ENCODE assay signal across 1 cellular context in the genomic region with DNA sequence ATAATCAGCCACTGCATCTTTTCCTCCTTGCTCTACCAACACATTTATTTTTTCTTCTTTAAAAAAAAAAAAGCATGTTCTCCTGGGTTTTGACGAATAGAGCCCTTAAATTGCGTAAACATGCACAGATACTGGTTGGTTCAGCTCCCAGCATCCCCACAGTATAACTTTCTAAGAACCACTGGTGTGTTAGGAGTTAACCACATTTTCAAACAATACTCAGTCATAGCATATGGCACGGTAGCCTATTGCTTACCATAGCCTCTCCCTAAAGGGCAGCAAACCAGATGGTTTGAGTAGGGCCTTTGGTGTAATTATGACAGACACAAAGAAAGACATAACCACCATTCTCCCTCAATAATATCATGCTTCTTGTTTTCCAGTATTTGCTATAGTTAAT.
TF ChIP-seq lines count a peak whose summit lies in the region.

No MANE protein-coding gene starts in this region.

TF ChIP-seq in K562, 482 proteins besides CTCF, POLR2A, EP300 and RAD21 (continued from another document and continues in another):
- TF ChIP-seq, protein P1, sequence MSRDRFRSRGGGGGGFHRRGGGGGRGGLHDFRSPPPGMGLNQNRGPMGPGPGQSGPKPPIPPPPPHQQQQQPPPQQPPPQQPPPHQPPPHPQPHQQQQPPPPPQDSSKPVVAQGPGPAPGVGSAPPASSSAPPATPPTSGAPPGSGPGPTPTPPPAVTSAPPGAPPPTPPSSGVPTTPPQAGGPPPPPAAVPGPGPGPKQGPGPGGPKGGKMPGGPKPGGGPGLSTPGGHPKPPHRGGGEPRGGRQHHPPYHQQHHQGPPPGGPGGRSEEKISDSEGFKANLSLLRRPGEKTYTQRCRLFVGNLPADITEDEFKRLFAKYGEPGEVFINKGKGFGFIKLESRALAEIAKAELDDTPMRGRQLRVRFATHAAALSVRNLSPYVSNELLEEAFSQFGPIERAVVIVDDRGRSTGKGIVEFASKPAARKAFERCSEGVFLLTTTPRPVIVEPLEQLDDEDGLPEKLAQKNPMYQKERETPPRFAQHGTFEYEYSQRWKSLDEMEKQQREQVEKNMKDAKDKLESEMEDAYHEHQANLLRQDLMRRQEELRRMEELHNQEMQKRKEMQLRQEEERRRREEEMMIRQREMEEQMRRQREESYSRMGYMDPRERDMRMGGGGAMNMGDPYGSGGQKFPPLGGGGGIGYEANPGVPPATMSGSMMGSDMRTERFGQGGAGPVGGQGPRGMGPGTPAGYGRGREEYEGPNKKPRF (IDR thresholded peaks at IDR 0.05; ENCODE audit: low read depth, low read length): no peak
- TF ChIP-seq, protein P2, sequence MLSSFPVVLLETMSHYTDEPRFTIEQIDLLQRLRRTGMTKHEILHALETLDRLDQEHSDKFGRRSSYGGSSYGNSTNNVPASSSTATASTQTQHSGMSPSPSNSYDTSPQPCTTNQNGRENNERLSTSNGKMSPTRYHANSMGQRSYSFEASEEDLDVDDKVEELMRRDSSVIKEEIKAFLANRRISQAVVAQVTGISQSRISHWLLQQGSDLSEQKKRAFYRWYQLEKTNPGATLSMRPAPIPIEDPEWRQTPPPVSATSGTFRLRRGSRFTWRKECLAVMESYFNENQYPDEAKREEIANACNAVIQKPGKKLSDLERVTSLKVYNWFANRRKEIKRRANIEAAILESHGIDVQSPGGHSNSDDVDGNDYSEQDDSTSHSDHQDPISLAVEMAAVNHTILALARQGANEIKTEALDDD (IDR thresholded peaks at IDR 0.05): peak; percentile 44
- TF ChIP-seq SIX5 (IDR thresholded peaks at IDR 0.05; ENCODE audit: borderline replicate concordance in 1 of 2, insufficient read depth in 1 of 2, low read depth in 1 of 2, low read length in 2 of 2): no peak
- no peak for TF ChIP-seq CAMTA2 (CRISPR knock-in tag; conservative IDR thresholded peaks at IDR 0.05)
- TF ChIP-seq, protein P3, sequence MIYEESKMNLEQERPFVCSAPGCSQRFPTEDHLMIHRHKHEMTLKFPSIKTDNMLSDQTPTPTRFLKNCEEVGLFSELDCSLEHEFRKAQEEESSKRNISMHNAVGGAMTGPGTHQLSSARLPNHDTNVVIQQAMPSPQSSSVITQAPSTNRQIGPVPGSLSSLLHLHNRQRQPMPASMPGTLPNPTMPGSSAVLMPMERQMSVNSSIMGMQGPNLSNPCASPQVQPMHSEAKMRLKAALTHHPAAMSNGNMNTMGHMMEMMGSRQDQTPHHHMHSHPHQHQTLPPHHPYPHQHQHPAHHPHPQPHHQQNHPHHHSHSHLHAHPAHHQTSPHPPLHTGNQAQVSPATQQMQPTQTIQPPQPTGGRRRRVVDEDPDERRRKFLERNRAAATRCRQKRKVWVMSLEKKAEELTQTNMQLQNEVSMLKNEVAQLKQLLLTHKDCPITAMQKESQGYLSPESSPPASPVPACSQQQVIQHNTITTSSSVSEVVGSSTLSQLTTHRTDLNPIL (CRISPR knock-in tag; IDR thresholded peaks at IDR 0.05): no peak
- no peak for TF ChIP-seq NR2C2 (CRISPR knock-in tag; IDR thresholded peaks at IDR 0.05)
- TF ChIP-seq NR2C2 (tag; IDR thresholded peaks at IDR 0.05): no peak
- TF ChIP-seq ARID2 (IDR thresholded peaks at IDR 0.05): no peak
- TF ChIP-seq, protein P4, sequence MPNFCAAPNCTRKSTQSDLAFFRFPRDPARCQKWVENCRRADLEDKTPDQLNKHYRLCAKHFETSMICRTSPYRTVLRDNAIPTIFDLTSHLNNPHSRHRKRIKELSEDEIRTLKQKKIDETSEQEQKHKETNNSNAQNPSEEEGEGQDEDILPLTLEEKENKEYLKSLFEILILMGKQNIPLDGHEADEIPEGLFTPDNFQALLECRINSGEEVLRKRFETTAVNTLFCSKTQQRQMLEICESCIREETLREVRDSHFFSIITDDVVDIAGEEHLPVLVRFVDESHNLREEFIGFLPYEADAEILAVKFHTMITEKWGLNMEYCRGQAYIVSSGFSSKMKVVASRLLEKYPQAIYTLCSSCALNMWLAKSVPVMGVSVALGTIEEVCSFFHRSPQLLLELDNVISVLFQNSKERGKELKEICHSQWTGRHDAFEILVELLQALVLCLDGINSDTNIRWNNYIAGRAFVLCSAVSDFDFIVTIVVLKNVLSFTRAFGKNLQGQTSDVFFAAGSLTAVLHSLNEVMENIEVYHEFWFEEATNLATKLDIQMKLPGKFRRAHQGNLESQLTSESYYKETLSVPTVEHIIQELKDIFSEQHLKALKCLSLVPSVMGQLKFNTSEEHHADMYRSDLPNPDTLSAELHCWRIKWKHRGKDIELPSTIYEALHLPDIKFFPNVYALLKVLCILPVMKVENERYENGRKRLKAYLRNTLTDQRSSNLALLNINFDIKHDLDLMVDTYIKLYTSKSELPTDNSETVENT (CRISPR knock-in tag; IDR thresholded peaks at IDR 0.05): no peak
- no peak for TF ChIP-seq ZNF584 (CRISPR knock-in tag; IDR thresholded peaks at IDR 0.05; ENCODE audit: low read depth)
- TF ChIP-seq HBP1 (CRISPR knock-in tag; IDR thresholded peaks at IDR 0.05): no peak
- TF ChIP-seq, protein P5, sequence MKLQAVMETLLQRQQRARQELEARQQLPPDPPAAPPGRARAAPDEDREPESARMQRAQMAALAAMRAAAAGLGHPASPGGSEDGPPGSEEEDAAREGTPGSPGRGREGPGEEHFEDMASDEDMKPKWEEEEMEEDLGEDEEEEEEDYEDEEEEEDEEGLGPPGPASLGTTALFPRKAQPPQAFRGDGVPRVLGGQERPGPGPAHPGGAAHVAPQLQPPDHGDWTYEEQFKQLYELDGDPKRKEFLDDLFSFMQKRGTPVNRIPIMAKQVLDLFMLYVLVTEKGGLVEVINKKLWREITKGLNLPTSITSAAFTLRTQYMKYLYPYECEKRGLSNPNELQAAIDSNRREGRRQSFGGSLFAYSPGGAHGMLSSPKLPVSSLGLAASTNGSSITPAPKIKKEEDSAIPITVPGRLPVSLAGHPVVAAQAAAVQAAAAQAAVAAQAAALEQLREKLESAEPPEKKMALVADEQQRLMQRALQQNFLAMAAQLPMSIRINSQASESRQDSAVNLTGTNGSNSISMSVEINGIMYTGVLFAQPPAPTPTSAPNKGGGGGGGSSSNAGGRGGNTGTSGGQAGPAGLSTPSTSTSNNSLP (IDR thresholded peaks at IDR 0.05; ENCODE audit: borderline replicate concordance, low read depth, low read length): 0 out of 2 replicates have a peak, but pooled peaks have one; percentile 8
- TF ChIP-seq DACH1 (IDR thresholded peaks at IDR 0.05; ENCODE audit: partially characterized antibody): no peak
- TF ChIP-seq FOXO4 (CRISPR knock-in tag; IDR thresholded peaks at IDR 0.05): no peak
- peak; percentile 10; the same call in 1 of the 2 replicates for TF ChIP-seq SMARCE1 (IDR thresholded peaks at IDR 0.05)
- TF ChIP-seq PCBP2 (IDR thresholded peaks at IDR 0.05; ENCODE audit: low read depth, low read length, poor library complexity, severe bottlenecking): no peak
- TF ChIP-seq SLC30A9 (CRISPR knock-in tag; IDR thresholded peaks at IDR 0.05): no peak
- no peak for TF ChIP-seq HSF4 (CRISPR knock-in tag; IDR thresholded peaks at IDR 0.05; ENCODE audit: borderline replicate concordance)
- no peak for TF ChIP-seq NR2C1 (IDR thresholded peaks at IDR 0.05)
- no peak for TF ChIP-seq NR2C1 (tag; IDR thresholded peaks at IDR 0.05)
- TF ChIP-seq, protein P6, sequence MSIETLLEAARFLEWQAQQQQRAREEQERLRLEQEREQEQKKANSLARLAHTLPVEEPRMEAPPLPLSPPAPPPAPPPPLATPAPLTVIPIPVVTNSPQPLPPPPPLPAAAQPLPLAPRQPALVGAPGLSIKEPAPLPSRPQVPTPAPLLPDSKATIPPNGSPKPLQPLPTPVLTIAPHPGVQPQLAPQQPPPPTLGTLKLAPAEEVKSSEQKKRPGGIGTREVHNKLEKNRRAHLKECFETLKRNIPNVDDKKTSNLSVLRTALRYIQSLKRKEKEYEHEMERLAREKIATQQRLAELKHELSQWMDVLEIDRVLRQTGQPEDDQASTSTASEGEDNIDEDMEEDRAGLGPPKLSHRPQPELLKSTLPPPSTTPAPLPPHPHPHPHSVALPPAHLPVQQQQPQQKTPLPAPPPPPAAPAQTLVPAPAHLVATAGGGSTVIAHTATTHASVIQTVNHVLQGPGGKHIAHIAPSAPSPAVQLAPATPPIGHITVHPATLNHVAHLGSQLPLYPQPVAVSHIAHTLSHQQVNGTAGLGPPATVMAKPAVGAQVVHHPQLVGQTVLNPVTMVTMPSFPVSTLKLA (conservative IDR thresholded peaks at IDR 0.05): peak; percentile 7 to 34; a peak in 1 of 4 replicates
- 0 out of 4 replicates have a peak, but pooled peaks of 1 of the 2 experiments have one; percentile 14 for TF ChIP-seq MAZ (CRISPR knock-in tag; conservative IDR thresholded peaks at IDR 0.05 in 1 of 2, IDR thresholded peaks at IDR 0.05 in 1 of 2)
- no peak for TF ChIP-seq IFI16 (CRISPR knock-in tag; IDR thresholded peaks at IDR 0.05)
- TF ChIP-seq SMARCB1 (IDR thresholded peaks at IDR 0.05; ENCODE audit: insufficient read length, low read depth): peak; percentile 40
- no peak for TF ChIP-seq SRF (CRISPR knock-in tag; IDR thresholded peaks at IDR 0.05)
- TF ChIP-seq MYNN (IDR thresholded peaks at IDR 0.05): no peak
- TF ChIP-seq MYNN (CRISPR knock-in tag; IDR thresholded peaks at IDR 0.05): no peak
- TF ChIP-seq ZNF224 (CRISPR knock-in tag; IDR thresholded peaks at IDR 0.05): no peak
- no peak for TF ChIP-seq PTBP1 (IDR thresholded peaks at IDR 0.05; ENCODE audit: low read depth, low read length)
- TF ChIP-seq, protein P7, sequence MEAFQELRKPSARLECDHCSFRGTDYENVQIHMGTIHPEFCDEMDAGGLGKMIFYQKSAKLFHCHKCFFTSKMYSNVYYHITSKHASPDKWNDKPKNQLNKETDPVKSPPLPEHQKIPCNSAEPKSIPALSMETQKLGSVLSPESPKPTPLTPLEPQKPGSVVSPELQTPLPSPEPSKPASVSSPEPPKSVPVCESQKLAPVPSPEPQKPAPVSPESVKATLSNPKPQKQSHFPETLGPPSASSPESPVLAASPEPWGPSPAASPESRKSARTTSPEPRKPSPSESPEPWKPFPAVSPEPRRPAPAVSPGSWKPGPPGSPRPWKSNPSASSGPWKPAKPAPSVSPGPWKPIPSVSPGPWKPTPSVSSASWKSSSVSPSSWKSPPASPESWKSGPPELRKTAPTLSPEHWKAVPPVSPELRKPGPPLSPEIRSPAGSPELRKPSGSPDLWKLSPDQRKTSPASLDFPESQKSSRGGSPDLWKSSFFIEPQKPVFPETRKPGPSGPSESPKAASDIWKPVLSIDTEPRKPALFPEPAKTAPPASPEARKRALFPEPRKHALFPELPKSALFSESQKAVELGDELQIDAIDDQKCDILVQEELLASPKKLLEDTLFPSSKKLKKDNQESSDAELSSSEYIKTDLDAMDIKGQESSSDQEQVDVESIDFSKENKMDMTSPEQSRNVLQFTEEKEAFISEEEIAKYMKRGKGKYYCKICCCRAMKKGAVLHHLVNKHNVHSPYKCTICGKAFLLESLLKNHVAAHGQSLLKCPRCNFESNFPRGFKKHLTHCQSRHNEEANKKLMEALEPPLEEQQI (IDR thresholded peaks at IDR 0.05): no peak
- TF ChIP-seq, protein P8, sequence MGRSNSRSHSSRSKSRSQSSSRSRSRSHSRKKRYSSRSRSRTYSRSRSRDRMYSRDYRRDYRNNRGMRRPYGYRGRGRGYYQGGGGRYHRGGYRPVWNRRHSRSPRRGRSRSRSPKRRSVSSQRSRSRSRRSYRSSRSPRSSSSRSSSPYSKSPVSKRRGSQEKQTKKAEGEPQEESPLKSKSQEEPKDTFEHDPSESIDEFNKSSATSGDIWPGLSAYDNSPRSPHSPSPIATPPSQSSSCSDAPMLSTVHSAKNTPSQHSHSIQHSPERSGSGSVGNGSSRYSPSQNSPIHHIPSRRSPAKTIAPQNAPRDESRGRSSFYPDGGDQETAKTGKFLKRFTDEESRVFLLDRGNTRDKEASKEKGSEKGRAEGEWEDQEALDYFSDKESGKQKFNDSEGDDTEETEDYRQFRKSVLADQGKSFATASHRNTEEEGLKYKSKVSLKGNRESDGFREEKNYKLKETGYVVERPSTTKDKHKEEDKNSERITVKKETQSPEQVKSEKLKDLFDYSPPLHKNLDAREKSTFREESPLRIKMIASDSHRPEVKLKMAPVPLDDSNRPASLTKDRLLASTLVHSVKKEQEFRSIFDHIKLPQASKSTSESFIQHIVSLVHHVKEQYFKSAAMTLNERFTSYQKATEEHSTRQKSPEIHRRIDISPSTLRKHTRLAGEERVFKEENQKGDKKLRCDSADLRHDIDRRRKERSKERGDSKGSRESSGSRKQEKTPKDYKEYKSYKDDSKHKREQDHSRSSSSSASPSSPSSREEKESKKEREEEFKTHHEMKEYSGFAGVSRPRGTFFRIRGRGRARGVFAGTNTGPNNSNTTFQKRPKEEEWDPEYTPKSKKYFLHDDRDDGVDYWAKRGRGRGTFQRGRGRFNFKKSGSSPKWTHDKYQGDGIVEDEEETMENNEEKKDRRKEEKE (IDR thresholded peaks at IDR 0.05; ENCODE audit: borderline replicate concordance in 1 of 2, control insufficient read depth in 1 of 2, low read depth in 2 of 2, low read length in 1 of 2): no peak
- TF ChIP-seq CEBPB (tag; IDR thresholded peaks at IDR 0.05): peak; percentile 78
- 0 out of 2 replicates have a peak, but pooled peaks have one; percentile 11 for TF ChIP-seq SMARCA5 (IDR thresholded peaks at IDR 0.05)
- TF ChIP-seq NFXL1 (CRISPR knock-in tag; IDR thresholded peaks at IDR 0.05): no peak
- TF ChIP-seq PYGO2 (tag; IDR thresholded peaks at IDR 0.05): no peak
- TF ChIP-seq, protein P9, sequence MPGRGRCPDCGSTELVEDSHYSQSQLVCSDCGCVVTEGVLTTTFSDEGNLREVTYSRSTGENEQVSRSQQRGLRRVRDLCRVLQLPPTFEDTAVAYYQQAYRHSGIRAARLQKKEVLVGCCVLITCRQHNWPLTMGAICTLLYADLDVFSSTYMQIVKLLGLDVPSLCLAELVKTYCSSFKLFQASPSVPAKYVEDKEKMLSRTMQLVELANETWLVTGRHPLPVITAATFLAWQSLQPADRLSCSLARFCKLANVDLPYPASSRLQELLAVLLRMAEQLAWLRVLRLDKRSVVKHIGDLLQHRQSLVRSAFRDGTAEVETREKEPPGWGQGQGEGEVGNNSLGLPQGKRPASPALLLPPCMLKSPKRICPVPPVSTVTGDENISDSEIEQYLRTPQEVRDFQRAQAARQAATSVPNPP (IDR thresholded peaks at IDR 0.05; ENCODE audit: borderline replicate concordance, insufficient read depth, insufficient read length): no peak
- no peak for TF ChIP-seq GTF2F1 (IDR thresholded peaks at IDR 0.05; ENCODE audit: low read depth, low read length)
